8 cellular contexts compared by ENCODE assay signal in the genomic region with DNA sequence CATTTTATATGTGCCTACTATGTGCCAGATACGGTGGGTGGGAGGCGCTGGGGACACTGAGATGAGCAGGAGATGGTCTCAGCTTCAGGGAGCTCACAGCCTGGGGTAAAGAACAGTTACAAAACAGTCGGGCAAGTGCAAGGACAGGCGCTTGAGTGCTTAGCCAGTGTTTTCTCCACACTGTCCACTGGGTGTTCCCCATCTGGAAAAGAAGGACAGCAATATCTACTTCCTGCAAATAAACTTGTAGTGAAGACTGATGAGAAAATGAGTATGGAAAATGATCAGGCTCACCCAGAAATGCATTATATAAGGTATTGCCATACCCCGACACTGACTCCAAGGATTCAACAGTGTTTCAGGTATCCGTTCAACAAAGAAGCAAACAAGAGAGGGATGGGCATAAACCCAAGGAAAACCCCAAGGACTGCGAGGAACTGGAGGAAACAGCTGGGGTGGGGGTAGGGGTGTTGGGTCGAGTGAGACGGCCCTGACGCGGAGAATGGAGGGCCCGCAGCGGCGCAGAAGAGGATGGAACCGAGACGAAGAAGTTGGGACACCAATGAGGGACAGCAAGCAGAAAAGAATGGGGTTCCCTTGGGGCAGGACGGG. TPM values are rescaled to one million over a fixed set of nuclear protein-coding genes. Genes with fewer than 3 reads are reported as not detected.
DNase-seq lines count a peak whose midpoint lies in the region; ATAC-seq and TF ChIP-seq lines count a peak whose summit lies in the region.

No MANE protein-coding gene starts in this region.

- peak overlapping the region; percentile 66 for H3K4me3 ChIP-seq in CD8-positive, alpha-beta memory T cell (ENCODE audit: low read length)
- H3K4me3 ChIP-seq in HL-60 (replicated peaks; ENCODE audit: insufficient read depth, low read length) (peak overlapping the region; percentile 71), cardiac muscle cell (peak overlapping the region; percentile 66), parathyroid adenoma (ENCODE audit: low read depth, low read length) (peak overlapping the region; percentile 59)

- no peaks in the 10 kb centered on the region for H3K36me3 ChIP-seq in CD8-positive, alpha-beta memory T cell (ENCODE audit: insufficient read depth, low read length)
- H3K36me3 ChIP-seq in cardiac muscle cell (no peaks in the 10 kb centered on the region), parathyroid adenoma (ENCODE audit: control insufficient read depth, insufficient read depth, low read length) (no peaks in the 10 kb centered on the region)

- no peaks in the 10 kb centered on the region for H3K27me3 ChIP-seq in CD8-positive, alpha-beta memory T cell (ENCODE audit: insufficient read depth, low read length, poor library complexity, severe bottlenecking)
- H3K27me3 ChIP-seq in HL-60 (ENCODE audit: insufficient read depth, poor library complexity, severe bottlenecking) (no peaks in the 10 kb centered on the region), cardiac muscle cell (no peaks in the 10 kb centered on the region), parathyroid adenoma (ENCODE audit: control insufficient read depth, insufficient read depth, low read length) (no peaks in the 10 kb centered on the region)

- H3K9me3 ChIP-seq in CD8-positive, alpha-beta memory T cell (ENCODE audit: low read length), result no peaks in the 10 kb centered on the region
- H3K9me3 ChIP-seq in cardiac muscle cell (ENCODE audit: low read depth) (no peaks in the 10 kb centered on the region), parathyroid adenoma (ENCODE audit: control insufficient read depth, low read length) (no peaks in the 10 kb centered on the region)

- H3K9ac ChIP-seq in parathyroid adenoma, result no peak overlapping the region

- peak overlapping the region; percentile 90 to 98 (median 92) for H3K4me3 Mint-ChIP-seq in CD8-positive, alpha-beta memory T cell
- peak overlapping the region; percentile 95 for H3K4me3 Mint-ChIP-seq in activated T-helper 1 cell treated with anti-CD3 and anti-CD28 coated beads, Interleukin-12 subunit alpha, Interleukin-12 subunit beta, Interleukin-2, Interleukin-4 antibody, amounts not matched to agents 30 ng/mL and 10 ng/mL and 1 ng/mL, durations not matched to agents 14 hours and 24 hours and 36 hours

- peaks cover 20% of the 10 kb centered on the region for H3K4me1 ChIP-seq in CD8-positive, alpha-beta memory T cell (ENCODE audit: insufficient read depth, low read length)
- H3K4me1 ChIP-seq in cardiac muscle cell (ENCODE audit: low read depth) (no peaks in the 10 kb centered on the region), parathyroid adenoma (peaks cover 6% of the 10 kb centered on the region)

- peaks cover 3 to 4% of the 10 kb centered on the region in 2 donors for H3K27me3 Mint-ChIP-seq in CD8-positive, alpha-beta memory T cell
- H3K27me3 Mint-ChIP-seq in activated T-helper 1 cell treated with anti-CD3 and anti-CD28 coated beads, Interleukin-12 subunit alpha, Interleukin-12 subunit beta, Interleukin-2, Interleukin-4 antibody, amounts not matched to agents 30 ng/mL and 10 ng/mL and 1 ng/mL, durations not matched to agents 14 hours and 24 hours and 36 hours (ENCODE audit: insufficient read depth), result peaks cover 1% of the 10 kb centered on the region

- H2AFZ ChIP-seq in parathyroid adenoma, result peak overlapping the region; percentile 81

- ATAC-seq in HG03521 (IDR thresholded peaks at IDR 0.05; ENCODE audit: unreplicated experiment), result no peak
- ATAC-seq in HG02588 (IDR thresholded peaks at IDR 0.05; ENCODE audit: unreplicated experiment), result no peak

- intact Hi-C loops in activated T-helper 1 cell treated with anti-CD3 and anti-CD28 coated beads, Interleukin-12 subunit alpha, Interleukin-12 subunit beta, Interleukin-2, Interleukin-4 antibody, amounts not matched to agents 30 ng/mL and 10 ng/mL and 1 ng/mL, durations not matched to agents 14 hours and 24 hours and 36 hours (cut with micrococcal nuclease), result loop anchor here (1.0 to 5.0 kb wide), 5 partner anchors 104 to 1718 kb away; partner anchors contain the start of genes CD99L2, FMR1 and IDS

- H3K27ac ChIP-seq in CD8-positive, alpha-beta memory T cell (ENCODE audit: low read depth, low read length), result peak overlapping the region; percentile 16
- H3K27ac ChIP-seq in HL-60 (replicated peaks) (peak overlapping the region; percentile 40), cardiac muscle cell (peak overlapping the region; percentile 85), parathyroid adenoma (peak overlapping the region; percentile 56)

- H3K27ac Mint-ChIP-seq in CD8-positive, alpha-beta memory T cell, result peak overlapping the region; percentile 38 to 95 (median 86)
- peak overlapping the region; percentile 85 for H3K27ac Mint-ChIP-seq in activated T-helper 1 cell treated with anti-CD3 and anti-CD28 coated beads, Interleukin-12 subunit alpha, Interleukin-12 subunit beta, Interleukin-2, Interleukin-4 antibody, amounts not matched to agents 30 ng/mL and 10 ng/mL and 1 ng/mL, durations not matched to agents 14 hours and 24 hours and 36 hours

- H3K9me3 Mint-ChIP-seq in CD8-positive, alpha-beta memory T cell, result no peaks in the 10 kb centered on the region
- no peaks in the 10 kb centered on the region for H3K9me3 Mint-ChIP-seq in activated T-helper 1 cell treated with anti-CD3 and anti-CD28 coated beads, Interleukin-12 subunit alpha, Interleukin-12 subunit beta, Interleukin-2, Interleukin-4 antibody, amounts not matched to agents 30 ng/mL and 10 ng/mL and 1 ng/mL, durations not matched to agents 14 hours and 24 hours and 36 hours

- POLR2A ChIA-PET in CD8-positive, alpha-beta memory T cell (lab: Charles Lee), result no interaction called here

- DNase-seq in CD8-positive, alpha-beta memory T cell, result peak in 1 of 5 donors; percentile 43
- DNase-seq in HL-60 (ENCODE audit: low read depth in 1 of 2, low spot score in 1 of 2) (peak in 1 of 2 experiments; percentile 17), cardiac muscle cell (ENCODE audit: low read depth in 1 of 2, low spot score in 1 of 2) (peak in 1 of 2 donors; percentile 58), NCI-H128 (lab: John Stamatoyannopoulos, UW; ENCODE audit: unreplicated experiment) (no peak)
- DNase-seq in activated T-helper 1 cell treated with anti-CD3 and anti-CD28 coated beads, Interleukin-12 subunit alpha, Interleukin-12 subunit beta, Interleukin-2, Interleukin-4 antibody, amounts not matched to agents 30 ng/mL and 10 ng/mL and 1 ng/mL, durations not matched to agents 14 hours and 24 hours and 36 hours (ENCODE audit: low spot score), result no peak

- peaks cover 35 to 55% (median 46%) of the 10 kb centered on the region in 3 donors for H3K4me1 Mint-ChIP-seq in CD8-positive, alpha-beta memory T cell
- peaks cover 43% of the 10 kb centered on the region for H3K4me1 Mint-ChIP-seq in activated T-helper 1 cell treated with anti-CD3 and anti-CD28 coated beads, Interleukin-12 subunit alpha, Interleukin-12 subunit beta, Interleukin-2, Interleukin-4 antibody, amounts not matched to agents 30 ng/mL and 10 ng/mL and 1 ng/mL, durations not matched to agents 14 hours and 24 hours and 36 hours (ENCODE audit: low read depth)

- CTCF ChIA-PET in CD8-positive, alpha-beta memory T cell (lab: Charles Lee), result no interaction called here

- H3K79me2 ChIP-seq in parathyroid adenoma, result peaks cover 18% of the 10 kb centered on the region

- peak overlapping the region; percentile 80 for H3K4me2 ChIP-seq in parathyroid adenoma (ENCODE audit: low read length)

- H3K36me3 Mint-ChIP-seq in CD8-positive, alpha-beta memory T cell, result peaks cover 0 to 3% (median 0%) of the 10 kb centered on the region in 3 donors
- H3K36me3 Mint-ChIP-seq in activated T-helper 1 cell treated with anti-CD3 and anti-CD28 coated beads, Interleukin-12 subunit alpha, Interleukin-12 subunit beta, Interleukin-2, Interleukin-4 antibody, amounts not matched to agents 30 ng/mL and 10 ng/mL and 1 ng/mL, durations not matched to agents 14 hours and 24 hours and 36 hours (ENCODE audit: low read depth), result peaks cover 3% of the 10 kb centered on the region

- TF ChIP-seq CTCF in HL-60 (IDR thresholded peaks at IDR 0.05; ENCODE audit: insufficient read depth, low read length) (no peak), cardiac muscle cell (IDR thresholded peaks at IDR 0.05; ENCODE audit: low read depth, low read length) (peak; percentile 29), parathyroid adenoma (IDR thresholded peaks at IDR 0.05) (no peak)

RNA-seq across cellular contexts. Expression of gene TMEM185A, which starts 0.8 kb away (rescaled TPM):
- 10 to 100 TPM; 29.1 to 29.2 TPM for total RNA-seq in CD8-positive, alpha-beta memory T cell
- polyA plus RNA-seq in CD8-positive, alpha-beta memory T cell, result 20.0 TPM
- 18.7 and 25.5 TPM in 2 replicates for total RNA-seq in activated T-helper 1 cell treated with anti-CD3 and anti-CD28 coated beads, Interleukin-12 subunit alpha, Interleukin-12 subunit beta, Interleukin-2, Interleukin-4 antibody, amounts not matched to agents 30 ng/mL and 10 ng/mL and 1 ng/mL, durations not matched to agents 14 hours and 24 hours and 36 hours
- total RNA-seq in cardiac muscle cell, result 55.5 and 107 TPM in 2 replicates
- polyA plus RNA-seq in cardiac muscle cell, result 62.5 and 84.3 TPM in 2 replicates

RNA-seq across cellular contexts. Expression of gene HSFX2, which starts 35.7 kb away (rescaled TPM):
- total RNA-seq in CD8-positive, alpha-beta memory T cell, result under 1 TPM; 0.29 to 0.57 TPM
- not detected for polyA plus RNA-seq in CD8-positive, alpha-beta memory T cell
- total RNA-seq in activated T-helper 1 cell treated with anti-CD3 and anti-CD28 coated beads, Interleukin-12 subunit alpha, Interleukin-12 subunit beta, Interleukin-2, Interleukin-4 antibody, amounts not matched to agents 30 ng/mL and 10 ng/mL and 1 ng/mL, durations not matched to agents 14 hours and 24 hours and 36 hours, result 0.41 TPM in 1 of 2 replicates, not detected in the other
- total RNA-seq in cardiac muscle cell, result not detected in 2 replicates
- polyA plus RNA-seq in cardiac muscle cell, result 0.43 TPM in 1 of 2 replicates, not detected in the other

RNA-seq across cellular contexts. Expression of gene MAGEA9B, which starts 43.5 kb away (rescaled TPM):
- not detected for total RNA-seq in CD8-positive, alpha-beta memory T cell
- polyA plus RNA-seq in CD8-positive, alpha-beta memory T cell, result not detected
- total RNA-seq in activated T-helper 1 cell treated with anti-CD3 and anti-CD28 coated beads, Interleukin-12 subunit alpha, Interleukin-12 subunit beta, Interleukin-2, Interleukin-4 antibody, amounts not matched to agents 30 ng/mL and 10 ng/mL and 1 ng/mL, durations not matched to agents 14 hours and 24 hours and 36 hours, result not detected in 2 replicates
- total RNA-seq in cardiac muscle cell, result not detected in 2 replicates
- polyA plus RNA-seq in cardiac muscle cell, result not detected in 2 replicates

Comparison
In these comparisons a context has a peak if more than half of its experiments do, and no peak if none do; other contexts are left out.
1. H3K27ac ChIP-seq: peak in every context shown above with its lines; median percentile 85 in cardiac muscle cell; 56 in parathyroid adenoma; 40 in HL-60; 16 in CD8-positive, alpha-beta memory T cell.